9 cellular contexts compared by ENCODE assay signal in the genomic region with DNA sequence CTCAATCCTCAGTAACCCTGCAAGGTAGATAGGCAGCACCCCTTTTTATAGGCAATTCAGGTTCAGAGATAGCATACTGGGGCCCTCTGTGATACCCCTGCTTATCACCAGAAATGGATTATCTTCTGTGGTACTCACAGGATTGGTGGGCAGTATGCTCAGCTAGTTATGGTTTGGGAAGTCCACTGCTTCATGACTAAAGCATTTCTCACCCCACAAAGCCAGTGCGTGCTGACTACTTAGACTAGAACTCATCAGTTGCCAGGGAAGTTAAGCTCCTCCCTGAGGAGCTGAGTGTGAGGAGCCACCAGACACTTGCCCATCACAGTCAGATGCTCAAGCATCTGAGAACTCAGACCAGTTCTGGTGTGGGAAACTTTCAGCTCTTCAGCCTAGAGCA.
DNase-seq lines count a peak whose midpoint lies in the region; ATAC-seq and TF ChIP-seq lines count a peak whose summit lies in the region.
"Had no signal": no experiment of that assay in that cellular context is flagged by ENCODE, and none has a peak within 500 bp of the region (broad histone marks: within the 10 kb centered on the region; RNA-seq: fewer than 3 reads in every experiment).

No MANE protein-coding gene starts in this region.

- H3K27me3 ChIP-seq in Peyer's patch, result no peaks in the 10 kb centered on the region

- no peak for TF ChIP-seq CTCF in HFFc6 (IDR thresholded peaks at IDR 0.05)
- TF ChIP-seq CTCF in WTC11 (IDR thresholded peaks at IDR 0.05), result no peak
- TF ChIP-seq CTCF in Peyer's patch (IDR thresholded peaks at IDR 0.05), result no peak
- no peak for TF ChIP-seq CTCF in nephron progenitor cell (IDR thresholded peaks at IDR 0.05)

- no peaks in the 10 kb centered on the region for H3K4me1 ChIP-seq in Peyer's patch

- ATAC-seq in WTC11 (peak; percentile 70), left lobe of liver (peak; percentile 36)

- H3K4me1 Mint-ChIP-seq in HFFc6 (ENCODE audit: low read depth) (peaks cover 36% of the 10 kb centered on the region), WTC11 (no peaks in the 10 kb centered on the region), nephron progenitor cell (peaks cover 5% of the 10 kb centered on the region)

- peaks cover 4% of the 10 kb centered on the region; the same call in 1 of the 2 replicates for H3K27me3 Mint-ChIP-seq in HFFc6 (ENCODE audit: insufficient read depth)
- no peaks in the 10 kb centered on the region for H3K27me3 Mint-ChIP-seq in WTC11 (ENCODE audit: low read depth)
- peaks cover 8% of the 10 kb centered on the region for H3K27me3 Mint-ChIP-seq in nephron progenitor cell (ENCODE audit: low read depth, poor library complexity)

- H3K36me3 Mint-ChIP-seq in HFFc6 (ENCODE audit: low read depth) (peaks cover 5% of the 10 kb centered on the region), WTC11 (peaks cover under 1% of the 10 kb centered on the region), nephron progenitor cell (ENCODE audit: low read depth) (peaks cover 19% of the 10 kb centered on the region)

- TF ChIP-seq POLR2A in Peyer's patch (IDR thresholded peaks at IDR 0.05), result no peak

- peaks cover 0 to 10% (median 0%) of the 10 kb centered on the region in 3 donors for H3K36me3 ChIP-seq in Peyer's patch

- POLR2A ChIA-PET in WTC11 (lab: Charles Lee), result interaction anchor here (0.6 kb wide), 1 partner anchor 185 kb away, joined by 4 read pairs; the partner anchor contains the start of gene ARID2

- H3K27ac ChIP-seq in Peyer's patch, result no peak overlapping the region

- peak; percentile 73 for DNase-seq in Daoy (ENCODE audit: low read depth)
- peak; percentile 82 for DNase-seq in HFFc6
- DNase-seq in WTC11 (ENCODE audit: low spot score), result no peak
- DNase-seq in left lobe of liver (ENCODE audit: low spot score), result no peak
- no peak for DNase-seq in NCI-H2107 treated with DMSO at 0.1 percent for 48 hours (lab: John Stamatoyannopoulos, UW; ENCODE audit: unreplicated experiment)
- no peak for DNase-seq in effector CD8-positive, alpha-beta T cell (lab: John Stamatoyannopoulos, UW)
- DNase-seq in Peyer's patch, result no peak
- DNase-seq in nephron progenitor cell, result no peak
- DNase-seq: stimulated activated CD4-positive, alpha-beta T cell treated with anti-CD3 and anti-CD28 coated beads, Interleukin-2, amount 100 ng/mL, for 48 hours had no signal

- H3K27ac Mint-ChIP-seq in HFFc6 (peak overlapping the region; percentile 72), WTC11 (no peak overlapping the region), nephron progenitor cell (no peak overlapping the region)

- no peaks in the 10 kb centered on the region for H3K9me3 ChIP-seq in Peyer's patch

- H3K4me3 ChIP-seq in Peyer's patch, result no peak overlapping the region

- no peak overlapping the region; the same call in 1 of the 2 replicates for H3K4me3 Mint-ChIP-seq in HFFc6
- H3K4me3 Mint-ChIP-seq in WTC11, result no peak overlapping the region
- H3K4me3 Mint-ChIP-seq in nephron progenitor cell, result no peak overlapping the region

- CTCF ChIA-PET in WTC11 (lab: Charles Lee), result interaction anchor here (1.9 kb wide), 1 partner anchor 370 kb away, joined by 6 read pairs; no protein-coding TSS in a partner anchor

- no peaks in the 10 kb centered on the region for H3K9me3 Mint-ChIP-seq in HFFc6
- H3K9me3 Mint-ChIP-seq in WTC11, result no peaks in the 10 kb centered on the region
- no peaks in the 10 kb centered on the region for H3K9me3 Mint-ChIP-seq in nephron progenitor cell

TF ChIP-seq in WTC11, 78 proteins besides CTCF, POLR2A, EP300 and RAD21:
- TF ChIP-seq NFYB (CRISPR knock-in tag; conservative IDR thresholded peaks at IDR 0.05; ENCODE audit: low read depth), result no peak
- peak; percentile 44; the same call in 1 of the 2 replicates for TF ChIP-seq EMX1 (CRISPR knock-in tag; IDR thresholded peaks at IDR 0.05)

Comparison
In these comparisons a context has a peak if more than half of its experiments do, and no peak if none do; other contexts are left out.
1. DNase-seq: peak in Daoy (single experiment) and HFFc6 (single experiment); none in WTC11 (single experiment), left lobe of liver (single experiment), NCI-H2107 treated with DMSO at 0.1 percent for 48 hours (single experiment), effector CD8-positive, alpha-beta T cell (single experiment), Peyer's patch (0 of 3) and nephron progenitor cell (single experiment).